In the genomic region with DNA sequence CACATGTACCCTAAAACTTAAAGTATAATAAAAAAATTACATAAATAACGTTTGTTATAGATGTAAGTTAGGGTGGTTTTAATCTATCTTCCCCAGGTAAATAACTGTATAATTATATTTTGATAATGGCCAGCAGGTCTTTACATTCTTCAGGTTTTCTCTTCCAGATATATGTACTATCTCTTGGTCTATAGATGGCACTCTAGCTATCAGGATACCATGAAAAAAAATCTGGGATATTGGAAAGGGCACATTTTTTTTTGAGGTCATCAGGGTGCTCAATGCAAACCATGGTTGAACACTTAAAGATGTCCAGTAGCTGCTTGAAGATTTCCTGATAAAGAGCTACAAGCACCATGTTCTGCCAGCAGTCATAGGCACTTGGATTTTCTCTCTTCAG, we compare ENCODE assay signal across 2 cellular contexts.
TF ChIP-seq lines count a peak whose summit lies in the region.

No MANE protein-coding gene starts in this region.

TF ChIP-seq in Ishikawa, 13 proteins besides CTCF, POLR2A, EP300 and RAD21:
- no peak for TF ChIP-seq EGR1 (IDR thresholded peaks at IDR 0.05)
- TF ChIP-seq YY1 (IDR thresholded peaks at IDR 0.05; ENCODE audit: low read depth): no peak
- TF ChIP-seq CEBPB (IDR thresholded peaks at IDR 0.05): no peak
- TF ChIP-seq, protein P1, sequence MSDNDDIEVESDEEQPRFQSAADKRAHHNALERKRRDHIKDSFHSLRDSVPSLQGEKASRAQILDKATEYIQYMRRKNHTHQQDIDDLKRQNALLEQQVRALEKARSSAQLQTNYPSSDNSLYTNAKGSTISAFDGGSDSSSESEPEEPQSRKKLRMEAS (IDR thresholded peaks at IDR 0.05): no peak
- no peak for TF ChIP-seq TCF12 (IDR thresholded peaks at IDR 0.05; ENCODE audit: low read depth)

TF ChIP-seq in K562, 482 proteins besides CTCF, POLR2A, EP300 and RAD21:
- TF ChIP-seq CCNT2 (IDR thresholded peaks at IDR 0.05; ENCODE audit: borderline replicate concordance, extremely low read depth, insufficient read length, low read depth, low read length): no peak
